In genomic region chr12:4274396-4274959, GRCh38 we compare ENCODE assay signal across 8 cellular contexts. TPM values are rescaled to one million over a fixed set of nuclear protein-coding genes. Genes with fewer than 3 reads are reported as not detected.
A peak's percentile ranks its signal among the peaks of the same experiment; 100 is the strongest.
DNase-seq lines count a peak whose midpoint lies in the region; ATAC-seq lines count a peak whose summit lies in the region.

No MANE protein-coding gene starts in this region.

- intact Hi-C loops in naive thymus-derived CD4-positive, alpha-beta T cell (cut with micrococcal nuclease): loop anchor here in 1 of 2 donors (5.0 kb wide), 1 partner anchor 522 kb away; the partner anchor contains the start of gene CRACR2A

- H3K4me3 Mint-ChIP-seq in T-cell: peak overlapping the region; percentile 92 to 98 (median 96)
- peak overlapping the region; percentile 89 to 99 (median 95) for H3K4me3 Mint-ChIP-seq in naive thymus-derived CD4-positive, alpha-beta T cell

- H3K9me3 ChIP-seq in ES-I3 (ENCODE audit: control insufficient read depth, insufficient read depth, low read length) (no peaks in the 10 kb centered on the region), Karpas-422 (ENCODE audit: low read length) (no peaks in the 10 kb centered on the region)
- no peaks in the 10 kb centered on the region for H3K9me3 ChIP-seq in naive thymus-derived CD4-positive, alpha-beta T cell (ENCODE audit: control insufficient read depth in 2 of 3, low read length in 3 of 3)

- H3K4me1 Mint-ChIP-seq in T-cell: peaks cover 41 to 55% (median 49%) of the 10 kb centered on the region in 3 donors
- peaks cover 30 to 47% (median 44%) of the 10 kb centered on the region in 7 donors for H3K4me1 Mint-ChIP-seq in naive thymus-derived CD4-positive, alpha-beta T cell

- H3K9ac ChIP-seq in ES-I3 (ENCODE audit: low read depth, low read length): peak overlapping the region; percentile 98
- H3K9ac ChIP-seq in Karpas-422 (ENCODE audit: low read length): no peak overlapping the region

- H3K36me3 ChIP-seq in ES-I3 (ENCODE audit: insufficient read depth, low read length) (peaks cover 32% of the 10 kb centered on the region), Karpas-422 (ENCODE audit: insufficient read depth, low read length) (no peaks in the 10 kb centered on the region)
- peaks cover 8 to 42% (median 25%) of the 10 kb centered on the region in 3 experiments for H3K36me3 ChIP-seq in naive thymus-derived CD4-positive, alpha-beta T cell (ENCODE audit: control insufficient read depth in 2 of 3, insufficient read depth in 3 of 3, low read length in 3 of 3)

- H3K9me2 ChIP-seq in Karpas-422 (replicated peaks; ENCODE audit: insufficient read depth, low read length): no peaks in the 10 kb centered on the region

- CTCF ChIA-PET in T-cell (lab: Charles Lee): interaction anchor here in 1 of 2 donors (0.6 to 3.6 kb wide), 4 partner anchors 48 to 445 kb away, joined by 6 to 50 read pairs (median 6); no protein-coding TSS in a partner anchor
- CTCF ChIA-PET in naive thymus-derived CD4-positive, alpha-beta T cell (lab: Charles Lee): interaction anchor here (0.5 to 7.3 kb wide), 6 partner anchors 24 to 389 kb away, joined by 5 to 102 read pairs (median 62); no protein-coding TSS in a partner anchor

- no peaks in the 10 kb centered on the region for H3K27me3 Mint-ChIP-seq in T-cell
- H3K27me3 Mint-ChIP-seq in naive thymus-derived CD4-positive, alpha-beta T cell: peaks cover 0 to 2% (median 0%) of the 10 kb centered on the region in 5 donors

- no peak overlapping the region for H2AFZ ChIP-seq in Karpas-422 (ENCODE audit: low read length)

- H3K4me2 ChIP-seq in Karpas-422 (ENCODE audit: low read depth, low read length, poor library complexity, severe bottlenecking): no peak overlapping the region

- H3K27ac ChIP-seq in naive thymus-derived CD4-positive, alpha-beta T cell (ENCODE audit: low read depth, low read length): peak overlapping the region; percentile 97
- H3K27ac ChIP-seq in Karpas-422 (ENCODE audit: low read length): no peak overlapping the region

- ATAC-seq in T-cell (replicated peaks in 1 of 4) (no peak), HG03442 (IDR thresholded peaks at IDR 0.05; ENCODE audit: unreplicated experiment) (no peak), GM19328 (IDR thresholded peaks at IDR 0.05; ENCODE audit: unreplicated experiment) (no peak)
- no peak for ATAC-seq in naive thymus-derived CD4-positive, alpha-beta T cell

- no peaks in the 10 kb centered on the region for H3K9me3 Mint-ChIP-seq in T-cell
- no peaks in the 10 kb centered on the region for H3K9me3 Mint-ChIP-seq in naive thymus-derived CD4-positive, alpha-beta T cell

- peak overlapping the region; percentile 85 for H3K4me3 ChIP-seq in naive thymus-derived CD4-positive, alpha-beta T cell (ENCODE audit: low read length)
- no peak overlapping the region for H3K4me3 ChIP-seq in Karpas-422 (ENCODE audit: low read length)

- H3K79me2 ChIP-seq in Karpas-422 (ENCODE audit: low read length): no peaks in the 10 kb centered on the region

- H3K36me3 Mint-ChIP-seq in T-cell: peaks cover 25% of the 10 kb centered on the region
- H3K36me3 Mint-ChIP-seq in naive thymus-derived CD4-positive, alpha-beta T cell: peaks cover 4 to 46% (median 15%) of the 10 kb centered on the region in 5 donors

- no peaks in the 10 kb centered on the region for H4K20me1 ChIP-seq in Karpas-422 (ENCODE audit: insufficient read depth, low read depth, low read length)

- DNase-seq in T-cell: peak in 8 of 34 experiments; percentile 14 to 35 (median 28)
- peak; percentile 17 for DNase-seq in effector CD8-positive, alpha-beta T cell (lab: John Stamatoyannopoulos, UW)
- peak in 6 of 9 donors; percentile 18 to 33 (median 32) for DNase-seq in naive thymus-derived CD4-positive, alpha-beta T cell
- DNase-seq in Karpas-422: no peak
- no peak for DNase-seq in NCI-H2196 (lab: John Stamatoyannopoulos, UW; ENCODE audit: unreplicated experiment)

- POLR2A ChIA-PET in T-cell (lab: Charles Lee): interaction anchor here (0.6 to 0.7 kb wide), 3 partner anchors 87 to 405 kb away, joined by 3 to 6 read pairs (median 4); no protein-coding TSS in a partner anchor
- POLR2A ChIA-PET in naive thymus-derived CD4-positive, alpha-beta T cell (lab: Charles Lee): interaction anchor here (1.0 to 3.6 kb wide), 8 partner anchors 23 to 401 kb away, joined by 3 to 44 read pairs (median 6); partner anchors contain the start of gene PARP11

- peaks cover 15% of the 10 kb centered on the region for H3K4me1 ChIP-seq in ES-I3 (ENCODE audit: insufficient read depth, low read length)
- H3K4me1 ChIP-seq in naive thymus-derived CD4-positive, alpha-beta T cell (ENCODE audit: control insufficient read depth in 2 of 2, insufficient read depth in 2 of 2, low read length in 2 of 2): peaks cover 24 to 45% of the 10 kb centered on the region in 2 donors
- peaks cover 38% of the 10 kb centered on the region for H3K4me1 ChIP-seq in Karpas-422 (ENCODE audit: low read length)

- no peaks in the 10 kb centered on the region for H3K27me3 ChIP-seq in naive thymus-derived CD4-positive, alpha-beta T cell (ENCODE audit: control insufficient read depth in 2 of 2, insufficient read depth in 2 of 2, low read length in 2 of 2)
- peaks cover 6% of the 10 kb centered on the region; the same call in 1 of the 2 replicates for H3K27me3 ChIP-seq in Karpas-422 (ENCODE audit: low read length)

- H3K27ac Mint-ChIP-seq in T-cell: peak overlapping the region; percentile 90 to 97
- H3K27ac Mint-ChIP-seq in naive thymus-derived CD4-positive, alpha-beta T cell: peak overlapping the region; percentile 82 to 100 (median 97)

RNA-seq across cellular contexts. Expression of gene CCND2, which starts 0.9 kb away (rescaled TPM):
- total RNA-seq in T-cell: 100 to 1,000 TPM; 148 to 218 (median 172) TPM
- total RNA-seq in naive thymus-derived CD4-positive, alpha-beta T cell: 100 to 1,000 TPM in 3 of 5 experiments, 10 to 100 TPM in 2; 95.7 to 659 (median 125) TPM
- polyA plus RNA-seq in naive thymus-derived CD4-positive, alpha-beta T cell: 10 to 100 TPM; 57.3 to 65.1 TPM
- 0.14 and 1.4 TPM in 2 replicates for total RNA-seq in Karpas-422 (2014; rRNA removed; shearing (Covaris generic); ENCODE audit: low replicate concordance)

RNA-seq across cellular contexts. Expression of gene TIGAR, which starts 46.5 kb away (rescaled TPM):
- 10 to 100 TPM in 1 of 5 donors, 1 to 10 TPM in 4; 6.7 to 11.4 (median 7.5) TPM for total RNA-seq in T-cell
- 10 to 100 TPM in 3 of 5 experiments, 1 to 10 TPM in 2; 7.1 to 15.8 (median 11.1) TPM for total RNA-seq in naive thymus-derived CD4-positive, alpha-beta T cell
- polyA plus RNA-seq in naive thymus-derived CD4-positive, alpha-beta T cell: 1 to 10 TPM; 4.4 to 6.6 TPM
- total RNA-seq in Karpas-422 (2014; rRNA removed; shearing (Covaris generic); ENCODE audit: low replicate concordance): 4.8 and 9.0 TPM in 2 replicates

Comparison
In these comparisons a context has a peak if more than half of its experiments do, and no peak if none do; other contexts are left out.
1. DNase-seq: peak in effector CD8-positive, alpha-beta T cell (single experiment) and naive thymus-derived CD4-positive, alpha-beta T cell (6 of 9); none in Karpas-422 (single experiment) and NCI-H2196 (single experiment).
2. RNA of gene CCND2, which starts 0.9 kb away (total RNA-seq): 148 to 218 TPM in T-cell and 95.7 to 659 TPM in naive thymus-derived CD4-positive, alpha-beta T cell; 0.14 to 1.4 TPM in Karpas-422; every median in the first group is over 10 times any median in the second.